Comparison of ENCODE assay signal across 8 cellular contexts in the genomic region with DNA sequence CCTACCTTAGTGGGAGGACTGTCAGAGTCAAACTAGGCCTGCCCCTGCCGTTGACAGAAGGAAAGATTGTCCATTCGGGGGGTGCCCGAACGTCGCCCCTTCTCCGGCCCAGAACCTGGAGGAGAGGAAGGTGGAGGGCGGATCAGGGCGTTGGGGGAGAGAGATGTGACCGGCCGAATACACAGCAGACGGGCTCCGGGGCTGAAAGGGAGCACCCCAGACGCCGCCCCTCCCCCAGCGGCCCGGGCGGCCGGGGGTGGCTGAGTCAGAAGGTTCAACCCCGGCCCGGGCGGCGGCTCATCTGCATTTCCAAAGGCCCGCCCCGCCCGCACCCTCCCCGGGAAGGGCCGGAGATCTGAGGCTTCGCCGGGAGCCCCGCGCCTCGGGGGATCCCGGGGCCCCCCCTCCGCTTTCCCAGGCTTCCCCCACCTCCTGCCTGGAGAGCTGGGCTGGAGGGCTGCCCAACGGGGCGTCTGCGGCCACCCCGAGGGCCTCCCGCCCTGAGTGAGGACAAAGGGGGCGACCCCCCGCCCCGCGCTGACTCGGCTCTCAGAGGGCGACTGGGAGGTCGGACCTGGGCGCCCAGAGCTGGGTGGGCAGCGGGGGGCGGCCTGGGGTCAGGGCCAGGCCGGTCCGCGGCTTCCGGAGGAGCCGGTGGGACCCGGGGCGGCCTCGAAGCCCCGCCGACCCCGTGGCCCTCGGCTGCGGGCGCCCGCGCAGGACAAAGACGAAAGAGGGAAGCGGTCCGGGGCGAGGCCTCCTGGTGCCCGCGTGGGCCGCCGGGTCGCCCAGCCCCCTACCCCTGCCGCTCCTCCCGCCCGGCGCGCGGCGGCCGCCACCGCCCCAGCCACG. TPM values are rescaled to one million over a fixed set of nuclear protein-coding genes. Genes with fewer than 3 reads are reported as not detected.
DNase-seq lines count a peak whose midpoint lies in the region; ATAC-seq and TF ChIP-seq lines count a peak whose summit lies in the region.

No MANE protein-coding gene starts in this region.

- intact Hi-C loops in left cardiac atrium (cut with DNase I) = no loop called here

- peak; percentile 31 to 65 for ATAC-seq in left cardiac atrium

- peak; percentile 36 for TF ChIP-seq POLR2A in GM15510 (IDR thresholded peaks at IDR 0.05; ENCODE audit: borderline replicate concordance, extremely low read depth, insufficient read length)

- peak; percentile 84 for DNase-seq in A172 (ENCODE audit: low spot score)
- DNase-seq in LHCN-M2 (ENCODE audit: low read depth) = peak; percentile 89
- peak; percentile 61 to 71 for DNase-seq in SW 1271 (lab: John Stamatoyannopoulos, UW)
- peak in 46 of 56 donors; percentile 21 to 83 (median 60) for DNase-seq in amygdala (lab: John Stamatoyannopoulos, UW)
- peak; percentile 95 for DNase-seq in left cardiac atrium
- peak; percentile 65 for DNase-seq in pons (ENCODE audit: low spot score)
- DNase-seq in cerebellum (ENCODE audit: low spot score) = no peak

RNA-seq across cellular contexts. Expression of a gene that starts 3.7 kb away (rescaled TPM):
- total RNA-seq in A172 (2014; rRNA removed; shearing (Covaris generic)) = 1.9 and 2.4 TPM in 2 replicates
- total RNA-seq in LHCN-M2 (2014; rRNA removed) (2.2 and 2.9 TPM in 2 replicates), left cardiac atrium (10 to 100 TPM in 1 of 2 donors, 1 to 10 TPM in 1; 9.3 to 11.9 TPM), cerebellum (3.8 TPM)
- polyA plus RNA-seq in LHCN-M2 (2012) = 4.1 TPM

RNA-seq across cellular contexts. Expression of a gene that starts 6.6 kb away (rescaled TPM):
- 1.8 and 2.7 TPM in 2 replicates for total RNA-seq in A172 (2014; rRNA removed; shearing (Covaris generic))
- total RNA-seq in LHCN-M2 (2014; rRNA removed) (1.8 and 2.5 TPM in 2 replicates), left cardiac atrium (10 to 100 TPM; 14.7 to 25.1 TPM), cerebellum (16.5 TPM)
- 1.1 TPM for polyA plus RNA-seq in LHCN-M2 (2012)

RNA-seq across cellular contexts. Expression of a gene that starts 58.6 kb away (rescaled TPM):
- 0.12 and 1.2 TPM in 2 replicates for total RNA-seq in A172 (2014; rRNA removed; shearing (Covaris generic))
- 0.26 and 0.75 TPM in 2 replicates for total RNA-seq in LHCN-M2 (2014; rRNA removed)
- polyA plus RNA-seq in LHCN-M2 (2012) = 0.63 TPM
- total RNA-seq in left cardiac atrium = 1 to 10 TPM; 1.8 to 2.9 TPM
- not detected for total RNA-seq in cerebellum
